Comparison of ENCODE assay signal across 15 cellular contexts in genomic region chr20:61990484-61990883, GRCh38.
DNase-seq lines count a peak whose midpoint lies in the region; ATAC-seq and TF ChIP-seq lines count a peak whose summit lies in the region.
"Had no signal": no experiment of that assay in that cellular context is flagged by ENCODE, and none has a peak within 500 bp of the region (broad histone marks: within the 10 kb centered on the region; RNA-seq: fewer than 3 reads in every experiment).

No MANE protein-coding gene starts in this region.

- H3K4me3 ChIP-seq in AG04450 (ENCODE audit: low read depth, low read length), result no peak overlapping the region
- H3K4me3 ChIP-seq: K562 had no signal

- POLR2A ChIA-PET in AG04450 (lab: Yijun Ruan, JAX), result no interaction called here

- peaks cover 16% of the 10 kb centered on the region for H3K9me3 Mint-ChIP-seq in central memory CD8-positive, alpha-beta T cell
- H3K9me3 Mint-ChIP-seq in immature natural killer cell (peaks cover 2 to 26% (median 18%) of the 10 kb centered on the region in 6 donors), osteocyte (ENCODE audit: unreplicated experiment) (peaks cover 13% of the 10 kb centered on the region)
- peaks cover 13% of the 10 kb centered on the region for H3K9me3 Mint-ChIP-seq in stimulated activated effector memory CD8-positive, alpha-beta T cell treated with anti-CD3 and anti-CD28 coated beads, Interleukin-12 subunit alpha, Interleukin-12 subunit beta, amount 100 ng/mL, for 72 hours

- TF ChIP-seq CTCF in AG04450 (IDR thresholded peaks at IDR 0.05; ENCODE audit: low read depth, low read length) (no peak), osteocyte (IDR thresholded peaks at IDR 0.05) (no peak)

- peaks cover 25% of the 10 kb centered on the region for H3K4me1 Mint-ChIP-seq in central memory CD8-positive, alpha-beta T cell
- peaks cover 51 to 73% of the 10 kb centered on the region in 2 donors for H3K4me1 Mint-ChIP-seq in immature natural killer cell
- H3K4me1 Mint-ChIP-seq in stimulated activated effector memory CD8-positive, alpha-beta T cell treated with anti-CD3 and anti-CD28 coated beads, Interleukin-12 subunit alpha, Interleukin-12 subunit beta, amount 100 ng/mL, for 72 hours, result peaks cover 21% of the 10 kb centered on the region
- no peaks in the 10 kb centered on the region for H3K4me1 Mint-ChIP-seq in osteocyte (ENCODE audit: unreplicated experiment)

- no peaks in the 10 kb centered on the region for H3K27me3 Mint-ChIP-seq in central memory CD8-positive, alpha-beta T cell
- H3K27me3 Mint-ChIP-seq in immature natural killer cell (ENCODE audit: low read depth in 3 of 3) (peaks cover 7 to 15% (median 13%) of the 10 kb centered on the region in 3 donors), osteocyte (ENCODE audit: unreplicated experiment) (no peaks in the 10 kb centered on the region)
- H3K27me3 Mint-ChIP-seq: CD8-positive, alpha-beta memory T cell had no signal

- no peak for ATAC-seq in central memory CD8-positive, alpha-beta T cell (replicated peaks; ENCODE audit: extremely low read depth, poor library complexity, severe bottlenecking)
- no peak for ATAC-seq in stimulated activated effector memory CD8-positive, alpha-beta T cell treated with anti-CD3 and anti-CD28 coated beads, Interleukin-12 subunit alpha, Interleukin-12 subunit beta, amount 100 ng/mL, for 72 hours
- ATAC-seq in GM21723 (IDR thresholded peaks at IDR 0.05; ENCODE audit: unreplicated experiment), result no peak
- ATAC-seq: HCT116, K562 had no signal

- no peak overlapping the region for H3K4me3 Mint-ChIP-seq in central memory CD8-positive, alpha-beta T cell
- peak overlapping the region; percentile 69 to 85 (median 78) for H3K4me3 Mint-ChIP-seq in immature natural killer cell
- no peak overlapping the region for H3K4me3 Mint-ChIP-seq in stimulated activated effector memory CD8-positive, alpha-beta T cell treated with anti-CD3 and anti-CD28 coated beads, Interleukin-12 subunit alpha, Interleukin-12 subunit beta, amount 100 ng/mL, for 72 hours
- H3K4me3 Mint-ChIP-seq in osteocyte (ENCODE audit: unreplicated experiment), result no peak overlapping the region

- H3K27ac ChIP-seq in AG04450 (ENCODE audit: low read depth, low read length), result peak overlapping the region; percentile 47
- H3K27ac ChIP-seq: HL-60 had no signal

- peaks cover 28% of the 10 kb centered on the region for H3K9me3 ChIP-seq in AG04450 (ENCODE audit: control insufficient read depth, insufficient read depth, low read length)
- H3K9me3 ChIP-seq: BE2C had no signal

- no peak for DNase-seq in AG04450 (ENCODE audit: low read depth, low spot score)
- no peak for DNase-seq in central memory CD8-positive, alpha-beta T cell (ENCODE audit: low spot score in 2 of 2)
- peak; percentile 18 to 30 (median 25) for DNase-seq in immature natural killer cell
- DNase-seq in stimulated activated effector memory CD8-positive, alpha-beta T cell treated with anti-CD3 and anti-CD28 coated beads, Interleukin-12 subunit alpha, Interleukin-12 subunit beta, amount 100 ng/mL, for 72 hours (ENCODE audit: low spot score in 2 of 2), result no peak
- no peak for DNase-seq in cerebellum (ENCODE audit: low spot score)
- no peak for DNase-seq in osteocyte (ENCODE audit: extremely low spot score, unreplicated experiment)
- DNase-seq: ACHN, BE2C, DMS53, GF-D8 had no signal

- peaks cover 36% of the 10 kb centered on the region for H3K36me3 Mint-ChIP-seq in central memory CD8-positive, alpha-beta T cell (ENCODE audit: insufficient read depth)
- H3K36me3 Mint-ChIP-seq in immature natural killer cell, result peaks cover 65 to 83% (median 77%) of the 10 kb centered on the region in 3 donors
- peaks cover 66% of the 10 kb centered on the region for H3K36me3 Mint-ChIP-seq in stimulated activated effector memory CD8-positive, alpha-beta T cell treated with anti-CD3 and anti-CD28 coated beads, Interleukin-12 subunit alpha, Interleukin-12 subunit beta, amount 100 ng/mL, for 72 hours
- peaks cover 71% of the 10 kb centered on the region for H3K36me3 Mint-ChIP-seq in osteocyte (ENCODE audit: unreplicated experiment)

- H3K27ac Mint-ChIP-seq in central memory CD8-positive, alpha-beta T cell (ENCODE audit: low read depth), result peak overlapping the region; percentile 44
- H3K27ac Mint-ChIP-seq in immature natural killer cell, result peak overlapping the region; percentile 76 to 96 (median 94)
- H3K27ac Mint-ChIP-seq in stimulated activated effector memory CD8-positive, alpha-beta T cell treated with anti-CD3 and anti-CD28 coated beads, Interleukin-12 subunit alpha, Interleukin-12 subunit beta, amount 100 ng/mL, for 72 hours, result peak overlapping the region; percentile 86
- H3K27ac Mint-ChIP-seq in osteocyte (ENCODE audit: unreplicated experiment), result no peak overlapping the region

- H3K27me3 ChIP-seq in AG04450 (ENCODE audit: control insufficient read depth, insufficient read depth, low read length), result no peaks in the 10 kb centered on the region
- H3K27me3 ChIP-seq: BE2C had no signal

- CTCF ChIA-PET in AG04450 (lab: Charles Lee), result no interaction called here

Comparison
In these comparisons a context has a peak if more than half of its experiments do, and no peak if none do; other contexts are left out.
1. DNase-seq: peak in immature natural killer cell (3 of 3); none in AG04450 (single experiment), central memory CD8-positive, alpha-beta T cell (0 of 2), stimulated activated effector memory CD8-positive, alpha-beta T cell treated with anti-CD3 and anti-CD28 coated beads, Interleukin-12 subunit alpha, Interleukin-12 subunit beta, amount 100 ng/mL, for 72 hours (0 of 2), cerebellum (single experiment) and osteocyte (single experiment).
2. H3K4me3 Mint-ChIP-seq: peak in immature natural killer cell (5 of 5); none in central memory CD8-positive, alpha-beta T cell (single experiment), stimulated activated effector memory CD8-positive, alpha-beta T cell treated with anti-CD3 and anti-CD28 coated beads, Interleukin-12 subunit alpha, Interleukin-12 subunit beta, amount 100 ng/mL, for 72 hours (single experiment) and osteocyte (single experiment).